ENCODE assay signal across 19 cellular contexts in the genomic region with DNA sequence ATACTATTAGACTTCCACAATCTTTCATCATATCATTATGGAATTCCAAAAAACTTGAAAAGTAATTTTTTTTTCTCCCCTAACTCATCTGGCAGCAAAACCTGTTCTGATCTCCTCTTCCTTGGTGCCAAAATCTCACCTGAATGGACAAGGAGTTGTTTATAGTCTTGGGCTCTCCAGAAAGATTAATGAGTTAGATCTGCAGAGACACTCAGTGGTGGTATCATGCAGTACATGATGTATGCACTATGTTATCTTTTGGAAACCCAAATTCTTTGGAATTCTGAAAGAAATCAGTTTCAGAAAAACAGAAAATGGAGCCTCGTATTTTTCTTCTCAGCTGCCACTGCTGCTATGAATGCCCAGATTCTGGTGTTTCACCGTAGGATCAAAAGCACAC. TPM values are rescaled to one million over a fixed set of nuclear protein-coding genes. Genes with fewer than 3 reads are reported as not detected.
"Had no signal": no experiment of that assay in that cellular context is flagged by ENCODE, and none has a peak within 500 bp of the region (broad histone marks: within the 10 kb centered on the region; RNA-seq: fewer than 3 reads in every experiment).

No MANE protein-coding gene starts in this region.

- H3K36me3 Mint-ChIP-seq: activated naive CD8-positive, alpha-beta T cell had no signal

- H3K27me3 Mint-ChIP-seq: activated CD4-positive, alpha-beta T cell treated with anti-CD3 and anti-CD28 coated beads for 36 hours had no signal

- H3K27ac Mint-ChIP-seq: activated CD4-positive, alpha-beta T cell treated with anti-CD3 and anti-CD28 coated beads for 36 hours; activated naive CD8-positive, alpha-beta T cell had no signal

- H3K4me3 ChIP-seq: heart left ventricle, left lung, tibial artery, vagina had no signal

- DNase-seq: activated CD4-positive, alpha-beta T cell treated with anti-CD3 and anti-CD28 coated beads for 36 hours; activated CD4-positive, alpha-beta T cell treated with anti-CD3 and anti-CD28 coated beads, Interleukin-2, amount 50 U/mL, for 48 hours; activated gamma-delta T cell treated with Interleukin-2 at 50 U/mL for 16 hours; foreskin melanocyte; heart left ventricle; kidney; left lung; mammary epithelial cell; midbrain; occipital lobe; right cardiac atrium; stimulated activated CD4-positive, alpha-beta T cell treated with anti-CD3 and anti-CD28 coated beads, Interleukin-2, amount 100 ng/mL, for 24 hours; stimulated activated naive CD4-positive, alpha-beta T cell treated with Interleukin-2 at 50 U/mL for 16 hours; tibial artery had no signal

- H3K4me1 ChIP-seq: heart left ventricle, left lung, tibial artery, vagina had no signal

- H3K4me1 Mint-ChIP-seq: activated CD4-positive, alpha-beta T cell treated with anti-CD3 and anti-CD28 coated beads for 36 hours had no signal

- H3K27me3 ChIP-seq: tibial artery, vagina had no signal

- ATAC-seq: activated CD4-positive, alpha-beta T cell treated with anti-CD3 and anti-CD28 coated beads for 36 hours; heart left ventricle; left lung; right cardiac atrium; WTC11 had no signal

- H3K4me3 Mint-ChIP-seq: activated CD4-positive, alpha-beta T cell treated with anti-CD3 and anti-CD28 coated beads for 36 hours; activated naive CD8-positive, alpha-beta T cell; WTC11 had no signal

- H3K36me3 ChIP-seq: heart left ventricle, left lung, tibial artery, vagina had no signal

- H3K9me3 ChIP-seq: left lung, vagina had no signal

- H3K27ac ChIP-seq: epithelial cell of prostate, heart left ventricle, left lung, tibial artery, vagina had no signal

RNA-seq across cellular contexts. Expression of gene GPM6B, which starts 11.7 kb away (rescaled TPM):
- total RNA-seq: T-helper 2 cell treated with Interferon-gamma antibody and Interleukin-4, amounts not matched to agents 100 ng/mL and 5 ng/mL, for 36 hours had no signal
